Comparison of ENCODE assay signal across 21 cellular contexts in genomic region chr4:101160792-101161592, GRCh38.
"Had no signal": no experiment of that assay in that cellular context is flagged by ENCODE, and none has a peak within 500 bp of the region (broad histone marks: within the 10 kb centered on the region; RNA-seq: fewer than 3 reads in every experiment).

No MANE protein-coding gene starts in this region.

- H3K4me3 Mint-ChIP-seq: activated B cell treated with CpG ODN at 0.5 μM for 24 hours; activated CD4-positive, alpha-beta memory T cell treated with anti-CD3 and anti-CD28 coated beads for 36 hours; activated naive CD8-positive, alpha-beta T cell treated with anti-CD3 and anti-CD28 coated beads for 36 hours; activated T-helper 1 cell treated with anti-CD3 and anti-CD28 coated beads, Interleukin-12 subunit alpha, Interleukin-12 subunit beta, Interleukin-2, Interleukin-4 antibody, amounts not matched to agents 30 ng/mL and 10 ng/mL and 1 ng/mL, durations not matched to agents 14 hours and 24 hours and 36 hours; neural crest cell; T-helper 2 cell treated with Interferon-gamma antibody and Interleukin-4, amounts not matched to agents 5 μg/mL and 100 μg/mL, for 36 hours had no signal

- H3K36me3 ChIP-seq: colonic mucosa, gastrocnemius medialis, heart left ventricle, thyroid gland had no signal

- H3K9me3 ChIP-seq: colonic mucosa, gastrocnemius medialis, heart left ventricle, thyroid gland had no signal

- ATAC-seq: gastrocnemius medialis, heart left ventricle, left ventricle myocardium superior had no signal

- DNase-seq: activated B cell treated with CpG ODN at 0.5 μM for 24 hours; activated CD4-positive, alpha-beta memory T cell treated with anti-CD3 and anti-CD28 coated beads for 36 hours; activated CD4-positive, alpha-beta T cell treated with anti-CD3 and anti-CD28 coated beads for 4 hours; activated gamma-delta T cell treated with Interleukin-2 at 50 U/mL for 16 hours; activated naive CD8-positive, alpha-beta T cell treated with anti-CD3 and anti-CD28 coated beads for 36 hours; activated T-cell treated with anti-CD3 and anti-CD28 coated beads for 4 hours; amniotic stem cell; colonic mucosa; gastrocnemius medialis; heart left ventricle; kidney glomerular epithelial cell; left ventricle myocardium superior; naive B cell; stimulated activated naive CD4-positive, alpha-beta T cell; thyroid gland had no signal

- H3K4me3 ChIP-seq: colonic mucosa, gastrocnemius medialis, heart left ventricle, thyroid gland had no signal

- H3K4me1 ChIP-seq: colonic mucosa had no signal

- H3K27me3 ChIP-seq: colonic mucosa, gastrocnemius medialis, heart left ventricle, thyroid gland had no signal

- FAIRE-seq: endometrium, TTC549 had no signal

- H3K27ac Mint-ChIP-seq: activated B cell treated with CpG ODN at 0.5 μM for 24 hours; activated CD4-positive, alpha-beta memory T cell treated with anti-CD3 and anti-CD28 coated beads for 36 hours; activated naive CD8-positive, alpha-beta T cell treated with anti-CD3 and anti-CD28 coated beads for 36 hours; activated T-helper 1 cell treated with anti-CD3 and anti-CD28 coated beads, Interleukin-12 subunit alpha, Interleukin-12 subunit beta, Interleukin-2, Interleukin-4 antibody, amounts not matched to agents 30 ng/mL and 10 ng/mL and 1 ng/mL, durations not matched to agents 14 hours and 24 hours and 36 hours; progenitor cell of endocrine pancreas; T-helper 2 cell treated with Interferon-gamma antibody and Interleukin-4, amounts not matched to agents 5 μg/mL and 100 μg/mL, for 36 hours had no signal

- H3K9me3 Mint-ChIP-seq: activated CD4-positive, alpha-beta memory T cell treated with anti-CD3 and anti-CD28 coated beads for 36 hours; activated T-helper 1 cell treated with anti-CD3 and anti-CD28 coated beads, Interleukin-12 subunit alpha, Interleukin-12 subunit beta, Interleukin-2, Interleukin-4 antibody, amounts not matched to agents 30 ng/mL and 10 ng/mL and 1 ng/mL, durations not matched to agents 14 hours and 24 hours and 36 hours; naive B cell; neural crest cell had no signal

- H3K27me3 Mint-ChIP-seq: activated B cell treated with CpG ODN at 0.5 μM for 24 hours; activated CD4-positive, alpha-beta memory T cell treated with anti-CD3 and anti-CD28 coated beads for 36 hours; activated naive CD8-positive, alpha-beta T cell treated with anti-CD3 and anti-CD28 coated beads for 36 hours; naive B cell had no signal

- H3K36me3 Mint-ChIP-seq: activated CD4-positive, alpha-beta memory T cell treated with anti-CD3 and anti-CD28 coated beads for 36 hours had no signal

- H3K27ac ChIP-seq: colonic mucosa, gastrocnemius medialis, heart left ventricle, thyroid gland had no signal
